Comparison of ENCODE assay signal across 13 cellular contexts in the genomic region with DNA sequence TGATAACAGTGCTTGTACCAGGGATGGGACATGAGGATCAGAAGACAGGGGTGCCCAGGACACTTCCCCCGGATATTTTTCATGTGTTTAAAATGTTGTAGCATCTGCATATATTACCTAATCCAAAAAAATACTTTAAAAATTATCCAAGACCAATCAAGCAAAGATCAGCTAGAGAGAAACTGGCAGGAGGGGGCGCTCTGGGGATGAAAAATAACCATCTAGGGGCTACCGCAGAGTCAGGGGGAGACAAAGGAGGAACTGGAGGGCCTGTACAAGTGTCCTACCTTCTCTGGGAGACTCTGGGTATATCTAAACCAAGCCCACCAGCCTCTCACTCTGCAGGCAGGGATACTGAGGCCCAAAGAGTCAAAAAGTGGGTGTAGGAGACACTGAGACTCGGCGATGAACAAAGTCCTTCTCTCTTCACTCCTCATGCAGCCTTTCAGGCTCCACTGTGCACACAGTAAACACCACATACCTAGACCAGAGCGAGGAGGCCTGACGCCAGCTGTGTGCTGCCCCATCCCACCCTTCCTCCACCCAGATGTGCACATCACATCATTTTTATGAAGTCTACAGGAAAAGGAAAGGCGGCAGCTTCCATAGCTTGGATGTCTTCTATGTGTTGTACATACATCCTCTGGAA. TPM values are rescaled to one million over a fixed set of nuclear protein-coding genes. Genes with fewer than 3 reads are reported as not detected.
DNase-seq lines count a peak whose midpoint lies in the region; ATAC-seq and TF ChIP-seq lines count a peak whose summit lies in the region.
"Had no signal": no experiment of that assay in that cellular context is flagged by ENCODE, and none has a peak within 500 bp of the region (broad histone marks: within the 10 kb centered on the region; RNA-seq: fewer than 3 reads in every experiment).

No MANE protein-coding gene starts in this region.

- H2AFZ ChIP-seq in osteoblast (ENCODE audit: low read length) = no peak overlapping the region

- H3K27ac ChIP-seq in osteoblast (ENCODE audit: low read depth, low read length) = no peak overlapping the region

- TF ChIP-seq CTCF in LNCaP clone FGC (IDR thresholded peaks at IDR 0.05; ENCODE audit: control insufficient read depth, extremely low read depth, insufficient read depth) (peak; percentile 13; the same call in 1 of the 2 replicates), brain (conservative IDR thresholded peaks at IDR 0.05) (peak in 1 of 2 experiments; percentile 44), osteoblast (IDR thresholded peaks at IDR 0.05; ENCODE audit: extremely low read depth, low read depth, low read length) (peak; percentile 44)

- no peak overlapping the region for H3K27ac Mint-ChIP-seq in activated naive CD8-positive, alpha-beta T cell treated with anti-CD3 and anti-CD28 coated beads, Interleukin-2, amount 50 U/mL, for 24 hours
- H3K27ac Mint-ChIP-seq in activated naive CD8-positive, alpha-beta T cell treated with anti-CD3 and anti-CD28 coated beads for 36 hours = no peak overlapping the region
- peak overlapping the region in 3 of 5 experiments; percentile 27 to 59 (median 35) for H3K27ac Mint-ChIP-seq in brain
- H3K27ac Mint-ChIP-seq: nephron had no signal

- no peaks in the 10 kb centered on the region for H4K20me1 ChIP-seq in osteoblast (ENCODE audit: insufficient read depth, low read length)

- no peaks in the 10 kb centered on the region for H3K36me3 Mint-ChIP-seq in activated naive CD8-positive, alpha-beta T cell treated with anti-CD3 and anti-CD28 coated beads, Interleukin-2, amount 50 U/mL, for 24 hours (ENCODE audit: low read depth)
- no peaks in the 10 kb centered on the region for H3K36me3 Mint-ChIP-seq in activated naive CD8-positive, alpha-beta T cell treated with anti-CD3 and anti-CD28 coated beads for 36 hours
- peaks cover 6% of the 10 kb centered on the region for H3K36me3 Mint-ChIP-seq in brain

- H3K27me3 ChIP-seq in osteoblast (ENCODE audit: insufficient read depth, low read length) = peaks cover 38% of the 10 kb centered on the region

- peak; percentile 19 for DNase-seq in activated naive CD8-positive, alpha-beta T cell treated with anti-CD3 and anti-CD28 coated beads, Interleukin-2, amount 50 U/mL, for 24 hours
- DNase-seq in activated naive CD8-positive, alpha-beta T cell treated with anti-CD3 and anti-CD28 coated beads for 36 hours = no peak
- DNase-seq in LNCaP clone FGC (ENCODE audit: low read depth) = no peak
- DNase-seq in osteoblast (ENCODE audit: insufficient read length, low spot score, missing footprints) = no peak
- no peak for DNase-seq in NCI-H345 treated with DMSO at 0.1 percent for 48 hours (lab: John Stamatoyannopoulos, UW; ENCODE audit: unreplicated experiment)
- no peak for DNase-seq in inferior parietal cortex (ENCODE audit: extremely low spot score)
- DNase-seq: activated effector memory CD4-positive, alpha-beta T cell treated with Interleukin-2 at 50 U/mL for 16 hours; KG1; NCI-H226 had no signal

- H3K4me1 Mint-ChIP-seq in activated naive CD8-positive, alpha-beta T cell treated with anti-CD3 and anti-CD28 coated beads, Interleukin-2, amount 50 U/mL, for 24 hours = no peaks in the 10 kb centered on the region
- H3K4me1 Mint-ChIP-seq in activated naive CD8-positive, alpha-beta T cell treated with anti-CD3 and anti-CD28 coated beads for 36 hours = no peaks in the 10 kb centered on the region
- H3K4me1 Mint-ChIP-seq in brain = peaks cover 76% of the 10 kb centered on the region
- H3K4me1 Mint-ChIP-seq: central memory CD8-positive, alpha-beta T cell had no signal

- no peak overlapping the region for H3K4me2 ChIP-seq in osteoblast (ENCODE audit: insufficient read depth, low read length)

- H3K36me3 ChIP-seq in osteoblast (ENCODE audit: insufficient read depth, low read length) = no peaks in the 10 kb centered on the region

- no peaks in the 10 kb centered on the region for H3K4me1 ChIP-seq in osteoblast (ENCODE audit: insufficient read depth, low read length)

- no peaks in the 10 kb centered on the region for H3K9me3 ChIP-seq in osteoblast (ENCODE audit: low read depth, low read length)

- H3K4me3 Mint-ChIP-seq in activated naive CD8-positive, alpha-beta T cell treated with anti-CD3 and anti-CD28 coated beads, Interleukin-2, amount 50 U/mL, for 24 hours = no peak overlapping the region
- H3K4me3 Mint-ChIP-seq in activated naive CD8-positive, alpha-beta T cell treated with anti-CD3 and anti-CD28 coated beads for 36 hours = no peak overlapping the region
- no peak overlapping the region for H3K4me3 Mint-ChIP-seq in brain
- H3K4me3 Mint-ChIP-seq: central memory CD8-positive, alpha-beta T cell; nephron had no signal

- no peaks in the 10 kb centered on the region for H3K79me2 ChIP-seq in osteoblast (ENCODE audit: insufficient read depth, low read length)

- no peak for ATAC-seq in activated naive CD8-positive, alpha-beta T cell treated with anti-CD3 and anti-CD28 coated beads, Interleukin-2, amount 50 U/mL, for 24 hours
- no peak for ATAC-seq in GM21515 (IDR thresholded peaks at IDR 0.05; ENCODE audit: unreplicated experiment)

- H3K27me3 Mint-ChIP-seq in activated naive CD8-positive, alpha-beta T cell treated with anti-CD3 and anti-CD28 coated beads, Interleukin-2, amount 50 U/mL, for 24 hours = peaks cover 8% of the 10 kb centered on the region
- peaks cover 24% of the 10 kb centered on the region for H3K27me3 Mint-ChIP-seq in activated naive CD8-positive, alpha-beta T cell treated with anti-CD3 and anti-CD28 coated beads for 36 hours
- H3K27me3 Mint-ChIP-seq in brain = no peaks in the 10 kb centered on the region

- no peaks in the 10 kb centered on the region for H3K9me3 Mint-ChIP-seq in activated naive CD8-positive, alpha-beta T cell treated with anti-CD3 and anti-CD28 coated beads, Interleukin-2, amount 50 U/mL, for 24 hours
- no peaks in the 10 kb centered on the region for H3K9me3 Mint-ChIP-seq in activated naive CD8-positive, alpha-beta T cell treated with anti-CD3 and anti-CD28 coated beads for 36 hours
- peaks cover 0 to 5% (median 0%) of the 10 kb centered on the region in 5 experiments for H3K9me3 Mint-ChIP-seq in brain
- H3K9me3 Mint-ChIP-seq: central memory CD8-positive, alpha-beta T cell had no signal

- H3K4me3 ChIP-seq in LNCaP clone FGC (ENCODE audit: low read depth, low read length) (no peak overlapping the region), osteoblast (ENCODE audit: insufficient read depth, low read length) (no peak overlapping the region)

RNA-seq across cellular contexts. Expression of a gene that starts 9.8 kb away (rescaled TPM):
- total RNA-seq in activated naive CD8-positive, alpha-beta T cell treated with anti-CD3 and anti-CD28 coated beads for 36 hours = under 1 TPM in 1 of 2 experiments, not detected in 1; 0.08 TPM
- polyA plus RNA-seq in brain (ENCODE audit: insufficient read depth, low read depth, low replicate concordance) = 21.5 TPM
- total RNA-seq in osteoblast = 0.29 and 0.36 TPM in 2 replicates

RNA-seq across cellular contexts. Expression of a gene that starts 54.9 kb away (rescaled TPM):
- total RNA-seq in activated naive CD8-positive, alpha-beta T cell treated with anti-CD3 and anti-CD28 coated beads for 36 hours = under 1 TPM; 0.31 to 0.48 TPM
- 0.12 TPM for polyA plus RNA-seq in brain (ENCODE audit: insufficient read depth, low read depth, low replicate concordance)
- 81.3 and 121 TPM in 2 replicates for total RNA-seq in osteoblast

Comparison
In these comparisons a context has a peak if more than half of its experiments do, and no peak if none do; other contexts are left out.
1. H3K27ac Mint-ChIP-seq: peak in brain (3 of 5); none in activated naive CD8-positive, alpha-beta T cell treated with anti-CD3 and anti-CD28 coated beads, Interleukin-2, amount 50 U/mL, for 24 hours (single experiment) and activated naive CD8-positive, alpha-beta T cell treated with anti-CD3 and anti-CD28 coated beads for 36 hours (single experiment).
2. RNA of a gene that starts 54.9 kb away (total RNA-seq): 81.3 to 121 TPM in osteoblast; 0.31 to 0.48 TPM in activated naive CD8-positive, alpha-beta T cell treated with anti-CD3 and anti-CD28 coated beads for 36 hours; every median in the first group is over 10 times any median in the second.